In genomic region chr3:196128172-196128843, GRCh38 we compare ENCODE assay signal across 2 cellular contexts.
A peak's percentile ranks its signal among the peaks of the same experiment; 100 is the strongest.
TF ChIP-seq lines count a peak whose summit lies in the region.

No MANE protein-coding gene starts in this region.

TF ChIP-seq in IMR-90, 13 proteins besides CTCF, POLR2A, EP300 and RAD21:
- TF ChIP-seq SMC3 (IDR thresholded peaks at IDR 0.05; ENCODE audit: low read depth, low read length) (no peak), ELK1 (IDR thresholded peaks at IDR 0.05; ENCODE audit: borderline replicate concordance, low read depth, low read length) (no peak), NFE2L2 (IDR thresholded peaks at IDR 0.05; ENCODE audit: low read depth, low read length) (no peak), BHLHE40 (IDR thresholded peaks at IDR 0.05; ENCODE audit: low read depth, low read length) (no peak), MXI1 (IDR thresholded peaks at IDR 0.05; ENCODE audit: borderline replicate concordance, low read depth, low read length) (no peak), MAZ (IDR thresholded peaks at IDR 0.05; ENCODE audit: borderline replicate concordance, low read depth, low read length) (no peak), RCOR1 (IDR thresholded peaks at IDR 0.05; ENCODE audit: insufficient replicate concordance, low read length) (no peak), MAFK (IDR thresholded peaks at IDR 0.05; ENCODE audit: low read depth, low read length) (no peak)

TF ChIP-seq in K562, 482 proteins besides CTCF, POLR2A, EP300 and RAD21:
- TF ChIP-seq ETV1 (tag; conservative IDR thresholded peaks at IDR 0.05; ENCODE audit: low read depth) (no peak), DMBX1 (CRISPR knock-in tag; IDR thresholded peaks at IDR 0.05; ENCODE audit: borderline replicate concordance) (0 out of 2 replicates have a peak, but pooled peaks have one; percentile 71), NR2C1 (IDR thresholded peaks at IDR 0.05) (no peak), NR2C1 (tag; IDR thresholded peaks at IDR 0.05) (0 out of 2 replicates have a peak, but pooled peaks have one; percentile 9), GATAD2A (IDR thresholded peaks at IDR 0.05) (no peak), MEIS2 (IDR thresholded peaks at IDR 0.05; ENCODE audit: partially characterized antibody) (peak; percentile 70), RBFOX2 (IDR thresholded peaks at IDR 0.05; ENCODE audit: low read depth, low read length) (0 out of 2 replicates have a peak, but pooled peaks have one; percentile 29), SMAD4 (CRISPR knock-in tag; conservative IDR thresholded peaks at IDR 0.05) (peak; percentile 37), ZNF121 (CRISPR knock-in tag; conservative IDR thresholded peaks at IDR 0.05) (peak; percentile 55; the same call in 1 of the 2 replicates), KDM2B (CRISPR knock-in tag; IDR thresholded peaks at IDR 0.05) (no peak), HDAC1 (IDR thresholded peaks at IDR 0.05) (0 out of 4 replicates have a peak, but pooled peaks of 1 of the 2 experiments have one; percentile 9), CXXC5 (CRISPR knock-in tag; IDR thresholded peaks at IDR 0.05) (peak; percentile 34), TFE3 (CRISPR knock-in tag; IDR thresholded peaks at IDR 0.05) (no peak), ZNF668 (CRISPR knock-in tag; IDR thresholded peaks at IDR 0.05) (peak; percentile 38; the same call in 1 of the 2 replicates), ZNF232 (CRISPR knock-in tag; IDR thresholded peaks at IDR 0.05) (no peak), TRIM24 (IDR thresholded peaks at IDR 0.05) (no peak), PHF21A (IDR thresholded peaks at IDR 0.05; ENCODE audit: borderline replicate concordance, low read depth) (no peak), SNRNP70 (optimal IDR thresholded peaks at IDR 0.05; ENCODE audit: low read depth, low read length) (peak; percentile 7), ZNF780A (CRISPR knock-in tag; IDR thresholded peaks at IDR 0.05) (no peak)
- TF ChIP-seq, protein P1, sequence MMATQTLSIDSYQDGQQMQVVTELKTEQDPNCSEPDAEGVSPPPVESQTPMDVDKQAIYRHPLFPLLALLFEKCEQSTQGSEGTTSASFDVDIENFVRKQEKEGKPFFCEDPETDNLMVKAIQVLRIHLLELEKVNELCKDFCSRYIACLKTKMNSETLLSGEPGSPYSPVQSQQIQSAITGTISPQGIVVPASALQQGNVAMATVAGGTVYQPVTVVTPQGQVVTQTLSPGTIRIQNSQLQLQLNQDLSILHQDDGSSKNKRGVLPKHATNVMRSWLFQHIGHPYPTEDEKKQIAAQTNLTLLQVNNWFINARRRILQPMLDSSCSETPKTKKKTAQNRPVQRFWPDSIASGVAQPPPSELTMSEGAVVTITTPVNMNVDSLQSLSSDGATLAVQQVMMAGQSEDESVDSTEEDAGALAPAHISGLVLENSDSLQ (IDR thresholded peaks at IDR 0.05): peak; percentile 74
- TF ChIP-seq, protein P2, sequence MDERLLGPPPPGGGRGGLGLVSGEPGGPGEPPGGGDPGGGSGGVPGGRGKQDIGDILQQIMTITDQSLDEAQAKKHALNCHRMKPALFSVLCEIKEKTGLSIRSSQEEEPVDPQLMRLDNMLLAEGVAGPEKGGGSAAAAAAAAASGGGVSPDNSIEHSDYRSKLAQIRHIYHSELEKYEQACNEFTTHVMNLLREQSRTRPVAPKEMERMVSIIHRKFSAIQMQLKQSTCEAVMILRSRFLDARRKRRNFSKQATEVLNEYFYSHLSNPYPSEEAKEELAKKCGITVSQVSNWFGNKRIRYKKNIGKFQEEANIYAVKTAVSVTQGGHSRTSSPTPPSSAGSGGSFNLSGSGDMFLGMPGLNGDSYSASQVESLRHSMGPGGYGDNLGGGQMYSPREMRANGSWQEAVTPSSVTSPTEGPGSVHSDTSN (CRISPR knock-in tag; IDR thresholded peaks at IDR 0.05; ENCODE audit: low read depth): no peak
- TF ChIP-seq, protein P2 (tag; conservative IDR thresholded peaks at IDR 0.05; ENCODE audit: low read depth): peak; percentile 42; the same call in 1 of the 2 replicates
- TF ChIP-seq, protein P3, sequence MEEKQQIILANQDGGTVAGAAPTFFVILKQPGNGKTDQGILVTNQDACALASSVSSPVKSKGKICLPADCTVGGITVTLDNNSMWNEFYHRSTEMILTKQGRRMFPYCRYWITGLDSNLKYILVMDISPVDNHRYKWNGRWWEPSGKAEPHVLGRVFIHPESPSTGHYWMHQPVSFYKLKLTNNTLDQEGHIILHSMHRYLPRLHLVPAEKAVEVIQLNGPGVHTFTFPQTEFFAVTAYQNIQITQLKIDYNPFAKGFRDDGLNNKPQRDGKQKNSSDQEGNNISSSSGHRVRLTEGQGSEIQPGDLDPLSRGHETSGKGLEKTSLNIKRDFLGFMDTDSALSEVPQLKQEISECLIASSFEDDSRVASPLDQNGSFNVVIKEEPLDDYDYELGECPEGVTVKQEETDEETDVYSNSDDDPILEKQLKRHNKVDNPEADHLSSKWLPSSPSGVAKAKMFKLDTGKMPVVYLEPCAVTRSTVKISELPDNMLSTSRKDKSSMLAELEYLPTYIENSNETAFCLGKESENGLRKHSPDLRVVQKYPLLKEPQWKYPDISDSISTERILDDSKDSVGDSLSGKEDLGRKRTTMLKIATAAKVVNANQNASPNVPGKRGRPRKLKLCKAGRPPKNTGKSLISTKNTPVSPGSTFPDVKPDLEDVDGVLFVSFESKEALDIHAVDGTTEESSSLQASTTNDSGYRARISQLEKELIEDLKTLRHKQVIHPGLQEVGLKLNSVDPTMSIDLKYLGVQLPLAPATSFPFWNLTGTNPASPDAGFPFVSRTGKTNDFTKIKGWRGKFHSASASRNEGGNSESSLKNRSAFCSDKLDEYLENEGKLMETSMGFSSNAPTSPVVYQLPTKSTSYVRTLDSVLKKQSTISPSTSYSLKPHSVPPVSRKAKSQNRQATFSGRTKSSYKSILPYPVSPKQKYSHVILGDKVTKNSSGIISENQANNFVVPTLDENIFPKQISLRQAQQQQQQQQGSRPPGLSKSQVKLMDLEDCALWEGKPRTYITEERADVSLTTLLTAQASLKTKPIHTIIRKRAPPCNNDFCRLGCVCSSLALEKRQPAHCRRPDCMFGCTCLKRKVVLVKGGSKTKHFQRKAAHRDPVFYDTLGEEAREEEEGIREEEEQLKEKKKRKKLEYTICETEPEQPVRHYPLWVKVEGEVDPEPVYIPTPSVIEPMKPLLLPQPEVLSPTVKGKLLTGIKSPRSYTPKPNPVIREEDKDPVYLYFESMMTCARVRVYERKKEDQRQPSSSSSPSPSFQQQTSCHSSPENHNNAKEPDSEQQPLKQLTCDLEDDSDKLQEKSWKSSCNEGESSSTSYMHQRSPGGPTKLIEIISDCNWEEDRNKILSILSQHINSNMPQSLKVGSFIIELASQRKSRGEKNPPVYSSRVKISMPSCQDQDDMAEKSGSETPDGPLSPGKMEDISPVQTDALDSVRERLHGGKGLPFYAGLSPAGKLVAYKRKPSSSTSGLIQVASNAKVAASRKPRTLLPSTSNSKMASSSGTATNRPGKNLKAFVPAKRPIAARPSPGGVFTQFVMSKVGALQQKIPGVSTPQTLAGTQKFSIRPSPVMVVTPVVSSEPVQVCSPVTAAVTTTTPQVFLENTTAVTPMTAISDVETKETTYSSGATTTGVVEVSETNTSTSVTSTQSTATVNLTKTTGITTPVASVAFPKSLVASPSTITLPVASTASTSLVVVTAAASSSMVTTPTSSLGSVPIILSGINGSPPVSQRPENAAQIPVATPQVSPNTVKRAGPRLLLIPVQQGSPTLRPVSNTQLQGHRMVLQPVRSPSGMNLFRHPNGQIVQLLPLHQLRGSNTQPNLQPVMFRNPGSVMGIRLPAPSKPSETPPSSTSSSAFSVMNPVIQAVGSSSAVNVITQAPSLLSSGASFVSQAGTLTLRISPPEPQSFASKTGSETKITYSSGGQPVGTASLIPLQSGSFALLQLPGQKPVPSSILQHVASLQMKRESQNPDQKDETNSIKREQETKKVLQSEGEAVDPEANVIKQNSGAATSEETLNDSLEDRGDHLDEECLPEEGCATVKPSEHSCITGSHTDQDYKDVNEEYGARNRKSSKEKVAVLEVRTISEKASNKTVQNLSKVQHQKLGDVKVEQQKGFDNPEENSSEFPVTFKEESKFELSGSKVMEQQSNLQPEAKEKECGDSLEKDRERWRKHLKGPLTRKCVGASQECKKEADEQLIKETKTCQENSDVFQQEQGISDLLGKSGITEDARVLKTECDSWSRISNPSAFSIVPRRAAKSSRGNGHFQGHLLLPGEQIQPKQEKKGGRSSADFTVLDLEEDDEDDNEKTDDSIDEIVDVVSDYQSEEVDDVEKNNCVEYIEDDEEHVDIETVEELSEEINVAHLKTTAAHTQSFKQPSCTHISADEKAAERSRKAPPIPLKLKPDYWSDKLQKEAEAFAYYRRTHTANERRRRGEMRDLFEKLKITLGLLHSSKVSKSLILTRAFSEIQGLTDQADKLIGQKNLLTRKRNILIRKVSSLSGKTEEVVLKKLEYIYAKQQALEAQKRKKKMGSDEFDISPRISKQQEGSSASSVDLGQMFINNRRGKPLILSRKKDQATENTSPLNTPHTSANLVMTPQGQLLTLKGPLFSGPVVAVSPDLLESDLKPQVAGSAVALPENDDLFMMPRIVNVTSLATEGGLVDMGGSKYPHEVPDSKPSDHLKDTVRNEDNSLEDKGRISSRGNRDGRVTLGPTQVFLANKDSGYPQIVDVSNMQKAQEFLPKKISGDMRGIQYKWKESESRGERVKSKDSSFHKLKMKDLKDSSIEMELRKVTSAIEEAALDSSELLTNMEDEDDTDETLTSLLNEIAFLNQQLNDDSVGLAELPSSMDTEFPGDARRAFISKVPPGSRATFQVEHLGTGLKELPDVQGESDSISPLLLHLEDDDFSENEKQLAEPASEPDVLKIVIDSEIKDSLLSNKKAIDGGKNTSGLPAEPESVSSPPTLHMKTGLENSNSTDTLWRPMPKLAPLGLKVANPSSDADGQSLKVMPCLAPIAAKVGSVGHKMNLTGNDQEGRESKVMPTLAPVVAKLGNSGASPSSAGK (IDR thresholded peaks at IDR 0.05): peak; percentile 59
